Comparison of ENCODE assay signal across 1 cellular context in genomic region chr11:86069408-86070086, GRCh38.
TF ChIP-seq lines count a peak whose summit lies in the region.

No MANE protein-coding gene starts in this region.

TF ChIP-seq in H1, 55 proteins besides CTCF, POLR2A, EP300 and RAD21 (continued from another document):
- peak; percentile 28 for TF ChIP-seq KDM4A (IDR thresholded peaks at IDR 0.05; ENCODE audit: low read depth, low read length, severe bottlenecking)
